ENCODE assay signal across 8 cellular contexts in the genomic region with DNA sequence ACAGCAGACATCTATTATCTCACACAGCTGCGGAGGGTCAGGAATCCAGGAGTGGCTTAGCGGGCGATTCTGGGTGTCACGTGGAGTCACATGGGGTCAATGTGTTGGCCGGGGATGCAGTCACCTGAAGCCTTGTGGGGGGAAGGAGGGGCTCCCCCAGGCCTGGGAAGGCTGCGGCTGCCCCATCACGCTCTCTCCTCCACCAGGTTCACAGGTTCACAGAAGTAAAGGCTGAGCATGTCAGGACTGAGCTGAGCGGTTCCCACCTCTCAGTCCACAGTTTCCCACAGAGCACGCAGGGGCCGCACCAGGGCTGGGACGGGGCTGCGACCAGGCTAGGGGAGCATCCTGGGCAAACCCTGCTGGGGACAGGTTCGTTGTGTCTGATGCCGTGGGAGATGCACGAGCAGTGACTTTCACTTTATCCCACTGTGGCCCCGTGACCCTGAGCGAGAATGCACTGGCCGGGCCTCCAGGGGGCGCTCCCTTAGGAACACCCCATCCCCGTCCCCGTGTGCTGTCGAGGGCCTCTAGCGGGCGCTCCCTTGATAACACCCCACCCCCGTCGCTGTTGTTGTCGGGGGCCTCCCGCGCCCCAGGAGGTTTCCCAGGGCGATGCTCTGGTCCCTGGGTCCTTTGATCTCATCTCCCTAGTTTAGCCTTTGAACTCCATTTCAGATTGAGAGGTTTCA.
DNase-seq lines count a peak whose midpoint lies in the region; FAIRE-seq and TF ChIP-seq lines count a peak whose summit lies in the region.

No MANE protein-coding gene starts in this region.

- TF ChIP-seq CTCF in GM12864 (IDR thresholded peaks at IDR 0.05; ENCODE audit: low read depth, low read length, missing control alignments) (peak; percentile 99), WI38 (IDR thresholded peaks at IDR 0.05; ENCODE audit: low read depth, low read length) (peak; percentile 99), cardiac fibroblast (IDR thresholded peaks at IDR 0.05; ENCODE audit: low read depth, low read length) (peak; percentile 98)

- H3K4me3 ChIP-seq in GM12864 (ENCODE audit: low read depth, low read length): peak overlapping the region; percentile 74
- H3K4me3 ChIP-seq in WI38 (ENCODE audit: low read depth, low read length): peak overlapping the region; percentile 61
- peak overlapping the region; percentile 35 to 43 for H3K4me3 ChIP-seq in cardiac fibroblast (replicated peaks in 1 of 2; ENCODE audit: low read depth in 2 of 2, low read length in 2 of 2)

- FAIRE-seq in H54 (lab: Jason Lieb, UNC): no peak

- DNase-seq in GM12864 (ENCODE audit: low read depth) (no peak), H54 (ENCODE audit: insufficient read length, low spot score) (peak; percentile 47), LoVo (ENCODE audit: low spot score) (peak; percentile 80), cardiac fibroblast (ENCODE audit: low read depth in 2 of 2) (peak; percentile 72 to 77), kidney glomerular epithelial cell (lab: John Stamatoyannopoulos, UW) (peak; percentile 7), NCI-H2227 (lab: John Stamatoyannopoulos, UW; ENCODE audit: unreplicated experiment) (no peak)
- DNase-seq in stimulated activated CD4-positive, alpha-beta T cell treated with anti-CD3 and anti-CD28 coated beads, Interleukin-1b, Interleukin-23, amount 100 ng/mL, for 4 hours (ENCODE audit: low read depth in 2 of 2): peak; percentile 85 to 86

- no peak for TF ChIP-seq POLR2A in H54 (IDR thresholded peaks at IDR 0.05; ENCODE audit: low read depth, low read length)

Comparison
In these comparisons a context has a peak if more than half of its experiments do, and no peak if none do; other contexts are left out.
1. DNase-seq: peak in H54 (single experiment), LoVo (single experiment), cardiac fibroblast (2 of 2), kidney glomerular epithelial cell (single experiment) and stimulated activated CD4-positive, alpha-beta T cell treated with anti-CD3 and anti-CD28 coated beads, Interleukin-1b, Interleukin-23, amount 100 ng/mL, for 4 hours (2 of 2); none in GM12864 (single experiment) and NCI-H2227 (single experiment).
2. Peak in every context shown above with its lines, with median percentiles within 50 percentile points of each other: H3K4me3 ChIP-seq and CTCF ChIP-seq.